Comparison of ENCODE assay signal across 20 cellular contexts in genomic region chr11:124123587-124123986, GRCh38. TPM values are rescaled to one million over a fixed set of nuclear protein-coding genes. Genes with fewer than 3 reads are reported as not detected.
DNase-seq lines count a peak whose midpoint lies in the region; ATAC-seq and TF ChIP-seq lines count a peak whose summit lies in the region.
"Had no signal": no experiment of that assay in that cellular context is flagged by ENCODE, and none has a peak within 500 bp of the region (broad histone marks: within the 10 kb centered on the region; RNA-seq: fewer than 3 reads in every experiment).

No MANE protein-coding gene starts in this region.

- CTCF ChIA-PET in A673 (lab: Charles Lee), result interaction anchor here (1.0 to 1.1 kb wide), 2 partner anchors 8 to 52 kb away, joined by 3 read pairs; partner anchors contain the start of gene VWA5A

- TF ChIP-seq CTCF in A673 (conservative IDR thresholded peaks at IDR 0.05; ENCODE audit: low read depth, low read length) (peak; percentile 33; the same call in 1 of the 2 replicates), GM12864 (IDR thresholded peaks at IDR 0.05; ENCODE audit: low read depth, low read length, missing control alignments) (peak; percentile 41), epithelial cell of esophagus (IDR thresholded peaks at IDR 0.05; ENCODE audit: insufficient read depth, low read depth, low read length, missing control alignments) (peak; percentile 15)

- intact Hi-C loops in A673 (cut with micrococcal nuclease; ENCODE audit: unreplicated experiment), result no loop called here

- H3K27ac ChIP-seq in A673 (ENCODE audit: low read depth, low read length, poor library complexity, severe bottlenecking), result no peak overlapping the region
- H3K27ac ChIP-seq: left ventricle myocardium inferior, upper lobe of left lung had no signal

- peak; percentile 29 for DNase-seq in A673 (ENCODE audit: low spot score)
- no peak for DNase-seq in GM12864 (ENCODE audit: low read depth)
- DNase-seq in NCI-H345 (lab: John Stamatoyannopoulos, UW), result peak; percentile 43
- DNase-seq in epithelial cell of esophagus (ENCODE audit: low read depth), result no peak
- no peak for DNase-seq in NCI-H2196 (lab: John Stamatoyannopoulos, UW; ENCODE audit: unreplicated experiment)
- DNase-seq in DMS153 (lab: John Stamatoyannopoulos, UW), result no peak
- no peak for DNase-seq in NCI-H146 (lab: John Stamatoyannopoulos, UW)
- DNase-seq: activated naive CD8-positive, alpha-beta T cell treated with anti-CD3 and anti-CD28 coated beads for 36 hours; central memory CD4-positive, alpha-beta T cell; head of caudate nucleus; Kasumi-1; left ventricle myocardium inferior; NCI-H446 treated with DMSO at 0.1 percent for 48 hours; right cardiac atrium; upper lobe of left lung had no signal

- H3K36me3 ChIP-seq in A673 (ENCODE audit: insufficient read depth, low read length, poor library complexity, severe bottlenecking), result no peaks in the 10 kb centered on the region

- H3K4me3 ChIP-seq in A673 (ENCODE audit: low read depth, low read length, poor library complexity, severe bottlenecking), result no peak overlapping the region
- H3K4me3 ChIP-seq in GM12864 (ENCODE audit: low read depth, low read length), result no peak overlapping the region
- H3K4me3 ChIP-seq in epithelial cell of esophagus (ENCODE audit: low read length), result no peak overlapping the region
- H3K4me3 ChIP-seq: left ventricle myocardium inferior, upper lobe of left lung had no signal

- H3K27me3 ChIP-seq in A673 (replicated peaks; ENCODE audit: insufficient read depth, low read depth, low read length, poor library complexity), result no peaks in the 10 kb centered on the region
- H3K27me3 ChIP-seq: upper lobe of left lung had no signal

- no TSS peak for BruUV-seq in A673 (replicated peaks; lab: Mats Ljungman, UMichigan)

- ATAC-seq in HG02571 (IDR thresholded peaks at IDR 0.05; ENCODE audit: unreplicated experiment), result no peak
- ATAC-seq: activated CD4-positive, CD25-positive, alpha-beta regulatory T cell treated with anti-CD3 and anti-CD28 coated beads, Interleukin-2, amount 50 U/mL, for 24 hours; naive thymus-derived CD8-positive, alpha-beta T cell; right cardiac atrium had no signal

- no peaks in the 10 kb centered on the region for H3K9me3 ChIP-seq in A673 (ENCODE audit: low read depth, low read length, poor library complexity, severe bottlenecking)
- H3K9me3 ChIP-seq: upper lobe of left lung had no signal

- POLR2A ChIA-PET in A673 (lab: Charles Lee; ENCODE audit: low non-redundant PET), result interaction anchor here (0.5 kb wide), 1 partner anchor 395 kb away, joined by 3 read pairs; no protein-coding TSS in a partner anchor

- no peaks in the 10 kb centered on the region for H3K4me1 ChIP-seq in A673 (ENCODE audit: insufficient read depth, low read length, poor library complexity, severe bottlenecking)
- H3K4me1 ChIP-seq: upper lobe of left lung had no signal

RNA-seq across cellular contexts. Expression of gene VWA5A, which starts 8.3 kb away (rescaled TPM):
- 11.2 and 12.8 TPM in 2 replicates for total RNA-seq in A673 (2021)

RNA-seq across cellular contexts. Expression of gene OR10D3, which starts 59.6 kb away (rescaled TPM):
- not detected in 2 replicates for total RNA-seq in A673 (2021)
- total RNA-seq: activated naive CD8-positive, alpha-beta T cell treated with anti-CD3 and anti-CD28 coated beads for 36 hours; B cell; endothelial cell of umbilical vein; left ventricle myocardium inferior; naive thymus-derived CD8-positive, alpha-beta T cell; right cardiac atrium; upper lobe of left lung had no signal

Comparison
In these comparisons a context has a peak if more than half of its experiments do, and no peak if none do; other contexts are left out.
1. DNase-seq: peak in A673 (single experiment) and NCI-H345 (single experiment); none in GM12864 (single experiment), epithelial cell of esophagus (single experiment), NCI-H2196 (single experiment), DMS153 (single experiment) and NCI-H146 (single experiment).
2. Peak in every context shown above with its lines, with median percentiles within 50 percentile points of each other: CTCF ChIP-seq.